ENCODE assay signal across 15 cellular contexts in the genomic region with DNA sequence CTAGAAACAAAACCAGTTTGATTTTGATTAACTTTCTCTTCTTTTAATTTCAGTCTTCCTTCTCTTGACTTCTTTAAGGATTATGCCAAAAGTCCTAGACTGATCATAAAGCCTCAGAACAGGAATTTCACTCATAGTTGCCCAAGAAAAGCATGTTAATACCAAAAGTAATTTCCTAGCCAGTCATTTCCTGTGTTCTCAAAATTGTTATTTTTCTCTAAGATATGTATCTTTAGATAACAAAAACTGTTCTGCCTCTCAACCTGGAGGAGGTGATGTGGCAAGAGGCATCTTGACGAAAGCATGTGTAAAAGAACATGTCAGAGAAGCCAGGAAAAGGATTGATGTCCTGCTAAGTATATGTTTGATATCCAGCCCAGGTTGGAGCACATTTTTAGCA.
DNase-seq lines count a peak whose midpoint lies in the region; ATAC-seq and TF ChIP-seq lines count a peak whose summit lies in the region.
"Had no signal": no experiment of that assay in that cellular context is flagged by ENCODE, and none has a peak within 500 bp of the region (broad histone marks: within the 10 kb centered on the region; RNA-seq: fewer than 3 reads in every experiment).

No MANE protein-coding gene starts in this region.

- ATAC-seq in effector memory CD8-positive, alpha-beta T cell (replicated peaks) = no peak
- no peak for ATAC-seq in HG02981 (IDR thresholded peaks at IDR 0.05; ENCODE audit: unreplicated experiment)
- no peak for ATAC-seq in natural killer cell treated with Interleukin-12 subunit alpha and Interleukin-12 subunit beta and Interleukin-15 and Interleukin-18, amount 100 ng/mL, for 72 hours
- ATAC-seq: stimulated activated naive B cell treated with anti-CD40 and anti-IgM and Interleukin-4, amounts not matched to agents 10 μg/mL and 1 μg/mL and 100 μg/mL, for 72 hours had no signal

- peak overlapping the region in 2 of 5 donors; percentile 1 to 51 for H3K27ac ChIP-seq in adrenal gland

- intact Hi-C loops in adrenal gland (cut with DNase I) = no loop called here

- H3K36me3 Mint-ChIP-seq in neural crest cell (ENCODE audit: low read depth) = no peaks in the 10 kb centered on the region
- no peaks in the 10 kb centered on the region for H3K36me3 Mint-ChIP-seq in effector memory CD8-positive, alpha-beta T cell (ENCODE audit: insufficient read depth)
- H3K36me3 Mint-ChIP-seq in natural killer cell treated with Interleukin-12 subunit alpha and Interleukin-12 subunit beta and Interleukin-15 and Interleukin-18, amount 100 ng/mL, for 72 hours = no peaks in the 10 kb centered on the region
- H3K36me3 Mint-ChIP-seq: CD14-positive monocyte; IgD-negative memory B cell; stimulated activated naive B cell treated with anti-CD40 and anti-IgM and Interleukin-4, amounts not matched to agents 10 μg/mL and 1 μg/mL and 100 μg/mL, for 72 hours had no signal

- peak overlapping the region; percentile 12 for H3K4me3 Mint-ChIP-seq in neural crest cell
- no peak overlapping the region for H3K4me3 Mint-ChIP-seq in effector memory CD8-positive, alpha-beta T cell
- no peak overlapping the region for H3K4me3 Mint-ChIP-seq in natural killer cell treated with Interleukin-12 subunit alpha and Interleukin-12 subunit beta and Interleukin-15 and Interleukin-18, amount 100 ng/mL, for 72 hours
- H3K4me3 Mint-ChIP-seq: CD14-positive monocyte; IgD-negative memory B cell; stimulated activated naive B cell treated with anti-CD40 and anti-IgM and Interleukin-4, amounts not matched to agents 10 μg/mL and 1 μg/mL and 100 μg/mL, for 72 hours had no signal

- CTCF ChIA-PET in BJ (lab: Yijun Ruan, JAX) = interaction anchor here (0.6 to 5.0 kb wide), 3 partner anchors 37 to 42 kb away, joined by 3 to 25 read pairs (median 13); no protein-coding TSS in a partner anchor

- H3K27me3 Mint-ChIP-seq in neural crest cell (ENCODE audit: low read depth) = peaks cover 13% of the 10 kb centered on the region
- H3K27me3 Mint-ChIP-seq in effector memory CD8-positive, alpha-beta T cell = peaks cover 48 to 52% of the 10 kb centered on the region in 2 donors
- H3K27me3 Mint-ChIP-seq in natural killer cell treated with Interleukin-12 subunit alpha and Interleukin-12 subunit beta and Interleukin-15 and Interleukin-18, amount 100 ng/mL, for 72 hours = peaks cover 21 to 25% of the 10 kb centered on the region in 2 donors
- H3K27me3 Mint-ChIP-seq: stimulated activated naive B cell treated with anti-CD40 and anti-IgM and Interleukin-4, amounts not matched to agents 10 μg/mL and 1 μg/mL and 100 μg/mL, for 72 hours had no signal

- no peak overlapping the region for H3K27ac Mint-ChIP-seq in neural crest cell (ENCODE audit: unreplicated experiment)
- H3K27ac Mint-ChIP-seq in effector memory CD8-positive, alpha-beta T cell = no peak overlapping the region
- H3K27ac Mint-ChIP-seq in natural killer cell treated with Interleukin-12 subunit alpha and Interleukin-12 subunit beta and Interleukin-15 and Interleukin-18, amount 100 ng/mL, for 72 hours = no peak overlapping the region
- H3K27ac Mint-ChIP-seq: CD14-positive monocyte; IgD-negative memory B cell; stimulated activated naive B cell treated with anti-CD40 and anti-IgM and Interleukin-4, amounts not matched to agents 10 μg/mL and 1 μg/mL and 100 μg/mL, for 72 hours had no signal

- no peaks in the 10 kb centered on the region for H3K9me3 ChIP-seq in adrenal gland (replicated peaks in 1 of 3)

- POLR2A ChIA-PET in BJ (lab: Charles Lee) = no interaction called here

- DNase-seq in BJ (ENCODE audit: low read depth) (no peak), LHCN-M2 (ENCODE audit: low read depth) (peak; percentile 55), choroid plexus epithelial cell (ENCODE audit: low read depth) (peak; percentile 91), neural crest cell (ENCODE audit: low read depth, low spot score) (no peak), adrenal gland (no peak)
- no peak for DNase-seq in effector memory CD8-positive, alpha-beta T cell
- no peak for DNase-seq in natural killer cell treated with Interleukin-12 subunit alpha and Interleukin-12 subunit beta and Interleukin-15 and Interleukin-18, amount 100 ng/mL, for 72 hours (ENCODE audit: low spot score)
- DNase-seq: activated CD8-positive, alpha-beta memory T cell treated with anti-CD3 and anti-CD28 coated beads, Interleukin-2, amount 50 U/mL, for 48 hours; NCI-H187 treated with DMSO at 0.1 percent for 48 hours; NK-92 treated with Interleukin-12 subunit alpha and Interleukin-12 subunit beta, amount 100 ng/mL, for 24 hours; stimulated activated CD4-positive, alpha-beta T cell treated with anti-CD3 and anti-CD28 coated beads, Interleukin-2, amount 100 ng/mL, for 48 hours; stimulated activated naive B cell treated with anti-CD40 and anti-IgM and Interleukin-4, amounts not matched to agents 10 μg/mL and 1 μg/mL and 100 μg/mL, for 72 hours had no signal

- H3K9me3 Mint-ChIP-seq in neural crest cell = no peaks in the 10 kb centered on the region
- no peaks in the 10 kb centered on the region for H3K9me3 Mint-ChIP-seq in effector memory CD8-positive, alpha-beta T cell
- H3K9me3 Mint-ChIP-seq in natural killer cell treated with Interleukin-12 subunit alpha and Interleukin-12 subunit beta and Interleukin-15 and Interleukin-18, amount 100 ng/mL, for 72 hours = no peaks in the 10 kb centered on the region
- H3K9me3 Mint-ChIP-seq: IgD-negative memory B cell; stimulated activated naive B cell treated with anti-CD40 and anti-IgM and Interleukin-4, amounts not matched to agents 10 μg/mL and 1 μg/mL and 100 μg/mL, for 72 hours had no signal

- 48 to 62% (median 58%) methylated on average over 1 of the region's 1 CpG for WGBS in adrenal gland, 4 donors

- no peak for TF ChIP-seq POLR2A in adrenal gland (IDR thresholded peaks at IDR 0.05)

- no peak overlapping the region for H3K4me3 ChIP-seq in BJ (ENCODE audit: low read depth, low read length)
- H3K4me3 ChIP-seq in choroid plexus epithelial cell (ENCODE audit: low read depth, low read length) = no peak overlapping the region
- no peak overlapping the region for H3K4me3 ChIP-seq in adrenal gland

- H3K4me1 ChIP-seq in adrenal gland (replicated peaks in 1 of 2) = peaks cover 0 to 23% of the 10 kb centered on the region in 2 donors

- H3K27me3 ChIP-seq in BJ (ENCODE audit: control insufficient read depth, insufficient read depth, low read length) (no peaks in the 10 kb centered on the region), adrenal gland (no peaks in the 10 kb centered on the region)

- TF ChIP-seq CTCF in BJ (IDR thresholded peaks at IDR 0.05; ENCODE audit: insufficient read depth, low read depth, low read length) (0 out of 2 replicates have a peak, but pooled peaks have one; percentile 9), choroid plexus epithelial cell (conservative IDR thresholded peaks at IDR 0.05; ENCODE audit: low read depth, low read length) (no peak), neural crest cell (conservative IDR thresholded peaks at IDR 0.05) (no peak), adrenal gland (IDR thresholded peaks at IDR 0.05) (no peak)

- H3K36me3 ChIP-seq in BJ (ENCODE audit: control insufficient read depth, insufficient read depth, low read length) (no peaks in the 10 kb centered on the region), adrenal gland (replicated peaks in 1 of 2) (no peaks in the 10 kb centered on the region)

- H3K4me1 Mint-ChIP-seq in neural crest cell = peaks cover 74% of the 10 kb centered on the region
- no peaks in the 10 kb centered on the region for H3K4me1 Mint-ChIP-seq in effector memory CD8-positive, alpha-beta T cell (ENCODE audit: low read depth in 2 of 2)
- H3K4me1 Mint-ChIP-seq in natural killer cell treated with Interleukin-12 subunit alpha and Interleukin-12 subunit beta and Interleukin-15 and Interleukin-18, amount 100 ng/mL, for 72 hours (ENCODE audit: low read depth in 2 of 2) = no peaks in the 10 kb centered on the region

Comparison
In these comparisons a context has a peak if more than half of its experiments do, and no peak if none do; other contexts are left out.
1. DNase-seq: peak in LHCN-M2 (single experiment) and choroid plexus epithelial cell (single experiment); none in BJ (single experiment), neural crest cell (single experiment), effector memory CD8-positive, alpha-beta T cell (0 of 3), adrenal gland (0 of 7) and natural killer cell treated with Interleukin-12 subunit alpha and Interleukin-12 subunit beta and Interleukin-15 and Interleukin-18, amount 100 ng/mL, for 72 hours (single experiment).